ENCODE assay signal across 1 cellular context in the genomic region with DNA sequence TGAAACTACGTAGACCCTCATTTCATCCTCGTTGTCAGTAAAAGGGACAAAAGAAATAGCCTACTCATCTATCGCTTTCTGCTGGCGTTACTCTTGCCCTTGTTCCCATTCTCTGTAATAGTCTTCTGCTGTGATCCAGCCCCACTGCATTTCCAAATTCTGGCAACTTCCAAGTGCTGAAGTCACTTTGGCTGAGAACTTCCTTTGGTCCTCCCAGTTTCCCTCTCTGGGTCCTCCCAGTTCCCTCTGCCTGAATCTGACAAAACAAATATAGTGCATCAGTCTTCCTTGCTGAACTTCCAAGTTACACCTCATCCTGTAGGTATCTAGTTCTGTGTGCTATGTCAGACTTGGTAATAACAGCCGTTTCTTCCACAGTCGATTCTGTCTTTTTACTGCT.
TF ChIP-seq lines count a peak whose summit lies in the region.

No MANE protein-coding gene starts in this region.

TF ChIP-seq in GM23338, 12 proteins besides CTCF, POLR2A, EP300 and RAD21 (continued from another document):
- TF ChIP-seq, protein P1, sequence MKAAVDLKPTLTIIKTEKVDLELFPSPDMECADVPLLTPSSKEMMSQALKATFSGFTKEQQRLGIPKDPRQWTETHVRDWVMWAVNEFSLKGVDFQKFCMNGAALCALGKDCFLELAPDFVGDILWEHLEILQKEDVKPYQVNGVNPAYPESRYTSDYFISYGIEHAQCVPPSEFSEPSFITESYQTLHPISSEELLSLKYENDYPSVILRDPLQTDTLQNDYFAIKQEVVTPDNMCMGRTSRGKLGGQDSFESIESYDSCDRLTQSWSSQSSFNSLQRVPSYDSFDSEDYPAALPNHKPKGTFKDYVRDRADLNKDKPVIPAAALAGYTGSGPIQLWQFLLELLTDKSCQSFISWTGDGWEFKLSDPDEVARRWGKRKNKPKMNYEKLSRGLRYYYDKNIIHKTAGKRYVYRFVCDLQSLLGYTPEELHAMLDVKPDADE (IDR thresholded peaks at IDR 0.05): no peak
- TF ChIP-seq ZNF331 (CRISPR knock-in tag; IDR thresholded peaks at IDR 0.05; ENCODE audit: low read depth) (no peak), STAT1 (IDR thresholded peaks at IDR 0.05; ENCODE audit: unreplicated experiment) (no peak), NANOG (IDR thresholded peaks at IDR 0.05; ENCODE audit: borderline replicate concordance) (no peak), ZNF114 (CRISPR knock-in tag; IDR thresholded peaks at IDR 0.05) (no peak)
- TF ChIP-seq, protein P2, sequence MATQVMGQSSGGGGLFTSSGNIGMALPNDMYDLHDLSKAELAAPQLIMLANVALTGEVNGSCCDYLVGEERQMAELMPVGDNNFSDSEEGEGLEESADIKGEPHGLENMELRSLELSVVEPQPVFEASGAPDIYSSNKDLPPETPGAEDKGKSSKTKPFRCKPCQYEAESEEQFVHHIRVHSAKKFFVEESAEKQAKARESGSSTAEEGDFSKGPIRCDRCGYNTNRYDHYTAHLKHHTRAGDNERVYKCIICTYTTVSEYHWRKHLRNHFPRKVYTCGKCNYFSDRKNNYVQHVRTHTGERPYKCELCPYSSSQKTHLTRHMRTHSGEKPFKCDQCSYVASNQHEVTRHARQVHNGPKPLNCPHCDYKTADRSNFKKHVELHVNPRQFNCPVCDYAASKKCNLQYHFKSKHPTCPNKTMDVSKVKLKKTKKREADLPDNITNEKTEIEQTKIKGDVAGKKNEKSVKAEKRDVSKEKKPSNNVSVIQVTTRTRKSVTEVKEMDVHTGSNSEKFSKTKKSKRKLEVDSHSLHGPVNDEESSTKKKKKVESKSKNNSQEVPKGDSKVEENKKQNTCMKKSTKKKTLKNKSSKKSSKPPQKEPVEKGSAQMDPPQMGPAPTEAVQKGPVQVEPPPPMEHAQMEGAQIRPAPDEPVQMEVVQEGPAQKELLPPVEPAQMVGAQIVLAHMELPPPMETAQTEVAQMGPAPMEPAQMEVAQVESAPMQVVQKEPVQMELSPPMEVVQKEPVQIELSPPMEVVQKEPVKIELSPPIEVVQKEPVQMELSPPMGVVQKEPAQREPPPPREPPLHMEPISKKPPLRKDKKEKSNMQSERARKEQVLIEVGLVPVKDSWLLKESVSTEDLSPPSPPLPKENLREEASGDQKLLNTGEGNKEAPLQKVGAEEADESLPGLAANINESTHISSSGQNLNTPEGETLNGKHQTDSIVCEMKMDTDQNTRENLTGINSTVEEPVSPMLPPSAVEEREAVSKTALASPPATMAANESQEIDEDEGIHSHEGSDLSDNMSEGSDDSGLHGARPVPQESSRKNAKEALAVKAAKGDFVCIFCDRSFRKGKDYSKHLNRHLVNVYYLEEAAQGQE (IDR thresholded peaks at IDR 0.05; ENCODE audit: unreplicated experiment): no peak
TF ChIP-seq in GM23338: peak in this region for 0.
